ENCODE assay signal across 8 cellular contexts in the genomic region with DNA sequence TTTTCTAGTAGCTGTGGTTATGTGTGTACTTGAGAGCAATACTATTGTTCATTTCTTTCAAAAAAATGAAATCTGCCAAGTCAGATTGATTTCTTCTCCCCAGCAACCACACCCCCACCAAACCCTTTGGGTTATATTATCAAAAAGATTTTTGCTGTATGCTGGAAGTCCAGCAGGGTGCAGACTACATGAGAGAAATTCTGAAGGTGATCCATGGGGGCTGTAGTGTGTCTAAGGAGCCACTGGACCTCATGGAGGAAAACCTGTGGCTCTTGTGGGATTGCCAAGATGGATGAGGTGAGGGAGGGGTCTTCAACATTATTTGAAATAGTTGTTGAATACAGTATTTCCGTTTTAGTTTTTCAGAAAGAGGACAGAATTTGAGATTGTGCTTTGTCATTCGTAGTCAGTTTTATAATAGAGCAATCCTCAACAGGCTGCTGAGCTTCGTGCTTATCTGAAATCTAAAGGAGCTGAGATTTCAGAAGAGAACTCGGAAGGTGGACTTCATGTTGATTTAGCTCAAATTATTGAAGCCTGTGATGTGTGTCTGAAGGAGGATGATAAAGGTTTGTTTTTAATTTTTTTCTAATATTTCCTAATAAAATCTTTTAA. TPM values are rescaled to one million over a fixed set of nuclear protein-coding genes. Genes with fewer than 3 reads are reported as not detected.
DNase-seq lines count a peak whose midpoint lies in the region; ATAC-seq and TF ChIP-seq lines count a peak whose summit lies in the region.

No MANE protein-coding gene starts in this region.

- peaks cover 11% of the 10 kb centered on the region for H3K27me3 Mint-ChIP-seq in CD4-positive, CD25-positive, alpha-beta regulatory T cell
- no peaks in the 10 kb centered on the region for H3K27me3 Mint-ChIP-seq in T-helper 17 cell

- no peak for TF ChIP-seq CTCF in tibial artery (IDR thresholded peaks at IDR 0.05)

- peak in 1 of 3 donors; percentile 27 for DNase-seq in CD4-positive, CD25-positive, alpha-beta regulatory T cell
- DNase-seq in H7 (peak; percentile 36), T-helper 17 cell (no peak), tibial artery (no peak), left ventricle myocardium superior (no peak), NCI-H1092 treated with DMSO at 0.1 percent for 48 hours (lab: John Stamatoyannopoulos, UW) (no peak)

- peak overlapping the region; percentile 17 to 98 (median 70) for H3K4me3 Mint-ChIP-seq in CD4-positive, CD25-positive, alpha-beta regulatory T cell
- H3K4me3 Mint-ChIP-seq in T-helper 17 cell: no peak overlapping the region

- H3K9me3 Mint-ChIP-seq in CD4-positive, CD25-positive, alpha-beta regulatory T cell: no peaks in the 10 kb centered on the region

- intact Hi-C loops in tibial artery (cut with DNase I; ENCODE audit: low total_unique reads) (no loop called here), left ventricle myocardium superior (cut with micrococcal nuclease) (no loop called here)

- no peaks in the 10 kb centered on the region for H3K27me3 ChIP-seq in CD4-positive, CD25-positive, alpha-beta regulatory T cell (ENCODE audit: control insufficient read depth, insufficient read depth, low read length)
- no peaks in the 10 kb centered on the region for H3K27me3 ChIP-seq in H7 (ENCODE audit: control insufficient read depth, insufficient read depth, low read length)
- H3K27me3 ChIP-seq in iPS-20b (ENCODE audit: insufficient read depth, low read length): no peaks in the 10 kb centered on the region
- no peaks in the 10 kb centered on the region for H3K27me3 ChIP-seq in tibial artery

- peaks cover 23% of the 10 kb centered on the region for H3K36me3 Mint-ChIP-seq in CD4-positive, CD25-positive, alpha-beta regulatory T cell
- H3K36me3 Mint-ChIP-seq in T-helper 17 cell (ENCODE audit: low read depth): peaks cover 13% of the 10 kb centered on the region

- H3K27ac ChIP-seq in CD4-positive, CD25-positive, alpha-beta regulatory T cell (ENCODE audit: insufficient read depth, low read length, poor library complexity, severe bottlenecking): peak overlapping the region; percentile 28
- H3K27ac ChIP-seq in iPS-20b (ENCODE audit: low read length) (no peak overlapping the region), tibial artery (no peak overlapping the region)

- H3K9me3 ChIP-seq in CD4-positive, CD25-positive, alpha-beta regulatory T cell (ENCODE audit: control insufficient read depth in 2 of 2, low read length in 2 of 2): no peaks in the 10 kb centered on the region
- H3K9me3 ChIP-seq in T-helper 17 cell (ENCODE audit: control insufficient read depth, low read length, poor library complexity, severe bottlenecking) (no peaks in the 10 kb centered on the region), iPS-20b (ENCODE audit: insufficient read depth, low read depth, low read length) (no peaks in the 10 kb centered on the region), tibial artery (no peaks in the 10 kb centered on the region)

- ATAC-seq in CD4-positive, CD25-positive, alpha-beta regulatory T cell (ENCODE audit: low read depth in 2 of 2): no peak
- ATAC-seq in T-helper 17 cell (no peak), GM21390 (IDR thresholded peaks at IDR 0.05; ENCODE audit: unreplicated experiment) (no peak), left ventricle myocardium superior (no peak)

- peaks cover 30% of the 10 kb centered on the region for H3K4me1 ChIP-seq in CD4-positive, CD25-positive, alpha-beta regulatory T cell (ENCODE audit: control insufficient read depth, insufficient read depth, low read length, poor library complexity, severe bottlenecking)
- H3K4me1 ChIP-seq in iPS-20b (ENCODE audit: insufficient read depth, low read length) (peaks cover 7% of the 10 kb centered on the region; the same call in 1 of the 2 replicates), tibial artery (peaks cover 0 to 22% (median 12%) of the 10 kb centered on the region in 4 donors)

- peaks cover 11 to 61% (median 48%) of the 10 kb centered on the region in 4 donors for H3K4me1 Mint-ChIP-seq in CD4-positive, CD25-positive, alpha-beta regulatory T cell
- peaks cover 36% of the 10 kb centered on the region for H3K4me1 Mint-ChIP-seq in T-helper 17 cell

- peak overlapping the region; percentile 43 for H3K4me3 ChIP-seq in CD4-positive, CD25-positive, alpha-beta regulatory T cell (ENCODE audit: low read depth, low read length)
- H3K4me3 ChIP-seq in H7 (ENCODE audit: insufficient read depth, low read depth, low read length): no peak overlapping the region
- H3K4me3 ChIP-seq in iPS-20b (ENCODE audit: low read length): peak overlapping the region; percentile 8; the same call in 1 of the 2 replicates
- no peak overlapping the region for H3K4me3 ChIP-seq in tibial artery

- H3K36me3 ChIP-seq in CD4-positive, CD25-positive, alpha-beta regulatory T cell (ENCODE audit: control insufficient read depth, insufficient read depth, low read length): peaks cover 35% of the 10 kb centered on the region
- H3K36me3 ChIP-seq in H7 (replicated peaks; ENCODE audit: control insufficient read depth, insufficient read depth, low read length) (peaks cover 18% of the 10 kb centered on the region), iPS-20b (ENCODE audit: insufficient read depth, low read depth, low read length) (peaks cover 52% of the 10 kb centered on the region), tibial artery (peaks cover 22 to 32% (median 30%) of the 10 kb centered on the region in 3 donors)

- no peak overlapping the region for H3K9ac ChIP-seq in iPS-20b (ENCODE audit: low read depth, low read length)

- peak overlapping the region; percentile 5 to 76 (median 12) for H3K27ac Mint-ChIP-seq in CD4-positive, CD25-positive, alpha-beta regulatory T cell
- H3K27ac Mint-ChIP-seq in T-helper 17 cell: peak overlapping the region; percentile 49

RNA-seq across cellular contexts. Expression of gene EIF3M, which starts 3.1 kb away (rescaled TPM):
- total RNA-seq in CD4-positive, CD25-positive, alpha-beta regulatory T cell: 191 TPM
- 100 to 1,000 TPM; 283 to 323 (median 293) TPM for polyA plus RNA-seq in CD4-positive, CD25-positive, alpha-beta regulatory T cell
- 651 and 652 TPM in 2 replicates for total RNA-seq in H7 (2014; rRNA removed; shearing (Covaris generic))
- total RNA-seq in T-helper 17 cell (100 to 1,000 TPM; 203 to 215 TPM), left ventricle myocardium superior (198 TPM)

Comparison
In these comparisons a context has a peak if more than half of its experiments do, and no peak if none do; other contexts are left out.
1. H3K4me3 ChIP-seq: peak in CD4-positive, CD25-positive, alpha-beta regulatory T cell (single experiment) and iPS-20b (single experiment); none in H7 (single experiment) and tibial artery (0 of 2).